Comparison of ENCODE assay signal across 17 cellular contexts in the genomic region with DNA sequence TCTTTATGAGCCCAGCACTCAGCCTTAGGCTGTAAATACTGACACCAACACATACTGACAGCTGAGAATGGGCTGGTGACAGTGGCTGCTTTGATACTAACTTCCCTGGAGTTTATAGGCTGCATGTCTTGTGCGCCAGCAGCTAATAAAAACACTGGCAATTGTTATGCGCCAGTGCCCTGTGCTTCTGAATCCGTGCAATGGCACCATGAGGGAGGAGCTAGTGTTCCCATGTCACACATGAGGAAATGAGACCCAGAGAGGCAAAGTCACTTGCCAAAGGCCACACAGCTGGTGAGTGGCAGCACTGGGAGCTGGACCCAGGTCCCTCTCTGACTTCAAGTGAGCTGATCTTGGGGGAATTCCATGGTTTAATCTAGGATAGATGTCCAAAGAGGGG. TPM values are rescaled to one million over a fixed set of nuclear protein-coding genes. Genes with fewer than 3 reads are reported as not detected.
DNase-seq lines count a peak whose midpoint lies in the region; ATAC-seq and TF ChIP-seq lines count a peak whose summit lies in the region.
"Had no signal": no experiment of that assay in that cellular context is flagged by ENCODE, and none has a peak within 500 bp of the region (broad histone marks: within the 10 kb centered on the region; RNA-seq: fewer than 3 reads in every experiment).

No MANE protein-coding gene starts in this region.

- H3K9ac ChIP-seq in duodenal mucosa (ENCODE audit: low read depth in 1 of 2, low read length in 2 of 2) (no peak overlapping the region), mesendoderm (ENCODE audit: low read length) (no peak overlapping the region)

- H3K56ac ChIP-seq in mesendoderm (ENCODE audit: low read length) = peak overlapping the region; percentile 47

- no peak for TF ChIP-seq POLR2A in uterus (IDR thresholded peaks at IDR 0.05)
- TF ChIP-seq POLR2A in suprapubic skin (IDR thresholded peaks at IDR 0.05) = no peak

- intact Hi-C loops in uterus (cut with DNase I; ENCODE audit: low total_unique reads) = no loop called here

- TF ChIP-seq CTCF in LNCaP clone FGC (IDR thresholded peaks at IDR 0.05; ENCODE audit: control insufficient read depth, extremely low read depth, insufficient read depth) (no peak), uterus (IDR thresholded peaks at IDR 0.05) (no peak), suprapubic skin (IDR thresholded peaks at IDR 0.05) (no peak)

- no peaks in the 10 kb centered on the region for H3K79me2 ChIP-seq in mesendoderm (ENCODE audit: control insufficient read depth, insufficient read depth, low read length)

- H3K4me2 ChIP-seq in mesendoderm (ENCODE audit: low read length) = no peak overlapping the region
- H3K4me2 ChIP-seq: PC-9 had no signal

- DNase-seq in LNCaP clone FGC (ENCODE audit: low read depth) = peak; percentile 36
- no peak for DNase-seq in mesendoderm
- DNase-seq in uterus = no peak
- DNase-seq in suprapubic skin (ENCODE audit: low spot score in 2 of 2) = no peak
- DNase-seq in NCI-H2029 treated with DMSO at 0.1 percent for 48 hours (lab: John Stamatoyannopoulos, UW) = no peak
- DNase-seq in HUDEP-2 (lab: John Stamatoyannopoulos, UW; ENCODE audit: unreplicated experiment in 76 of 76) = no peak
- DNase-seq: BE2C; CD4-positive, alpha-beta T cell; DMS79; NCI-H1436; NCI-H2029; NCI-H748 treated with DMSO at 0.1 percent for 48 hours; PC-9 had no signal

- H3K23ac ChIP-seq in mesendoderm (ENCODE audit: low read length) = no peak overlapping the region

- H3K4ac ChIP-seq in mesendoderm (ENCODE audit: low read depth, low read length) = no peak overlapping the region

- H3K27me3 ChIP-seq in duodenal mucosa (ENCODE audit: control insufficient read depth in 1 of 2, insufficient read depth in 2 of 2, low read length in 2 of 2) (no peaks in the 10 kb centered on the region), mesendoderm (ENCODE audit: insufficient read depth, low read length, poor library complexity) (no peaks in the 10 kb centered on the region), uterus (no peaks in the 10 kb centered on the region), suprapubic skin (peaks cover 19% of the 10 kb centered on the region)
- H3K27me3 ChIP-seq: BE2C had no signal

- H3K27ac ChIP-seq in duodenal mucosa (ENCODE audit: low read depth, low read length) (peak overlapping the region; percentile 10), mesendoderm (ENCODE audit: low read depth, low read length) (no peak overlapping the region), uterus (peak overlapping the region; percentile 77 to 85), suprapubic skin (no peak overlapping the region)
- H3K27ac ChIP-seq: PC-9 had no signal

- H3K18ac ChIP-seq in mesendoderm (ENCODE audit: low read length) = no peak overlapping the region

- no CpG with 5 or more reads among the region's 3 CpGs for WGBS in mesendoderm (ENCODE audit: extremely low coverage, insufficient coverage, low lambda C conversion rate)
- 84% methylated on average over 3 of the region's 3 CpGs for WGBS in suprapubic skin

- no peak overlapping the region for H4K8ac ChIP-seq in mesendoderm (ENCODE audit: low read depth, low read length)

- H3K9me3 ChIP-seq in duodenal mucosa (ENCODE audit: control insufficient read depth in 1 of 2, low read length in 2 of 2) (no peaks in the 10 kb centered on the region), uterus (no peaks in the 10 kb centered on the region), suprapubic skin (no peaks in the 10 kb centered on the region)
- H3K9me3 ChIP-seq: BE2C had no signal

- H3K36me3 ChIP-seq in duodenal mucosa (ENCODE audit: control insufficient read depth in 1 of 2, insufficient read depth in 2 of 2, low read length in 2 of 2) = no peaks in the 10 kb centered on the region
- H3K36me3 ChIP-seq in mesendoderm (ENCODE audit: control insufficient read depth, insufficient read depth, low read length) = no peaks in the 10 kb centered on the region
- H3K36me3 ChIP-seq in uterus = no peaks in the 10 kb centered on the region
- H3K36me3 ChIP-seq in suprapubic skin = no peaks in the 10 kb centered on the region
- H3K36me3 ChIP-seq: BE2C had no signal

- H2BK5ac ChIP-seq in mesendoderm (ENCODE audit: low read length) = no peak overlapping the region

- ATAC-seq in HG02759 (IDR thresholded peaks at IDR 0.05; ENCODE audit: unreplicated experiment) = no peak
- ATAC-seq: GM12878 had no signal

- H2AK5ac ChIP-seq in mesendoderm (ENCODE audit: low read length) = no peak overlapping the region

- H2BK15ac ChIP-seq in mesendoderm (replicated peaks; ENCODE audit: low read depth) = no peak overlapping the region

- H3K79me1 ChIP-seq in mesendoderm (ENCODE audit: low read length) = no peaks in the 10 kb centered on the region

- no peak overlapping the region for H3K4me3 ChIP-seq in LNCaP clone FGC (ENCODE audit: low read depth, low read length)
- no peak overlapping the region for H3K4me3 ChIP-seq in duodenal mucosa (ENCODE audit: low read depth in 1 of 2, low read length in 2 of 2)
- H3K4me3 ChIP-seq in mesendoderm (ENCODE audit: low read length) = no peak overlapping the region
- no peak overlapping the region for H3K4me3 ChIP-seq in uterus
- H3K4me3 ChIP-seq in suprapubic skin = no peak overlapping the region
- H3K4me3 ChIP-seq: GM12878, PC-9 had no signal

- no peak overlapping the region for H4K5ac ChIP-seq in mesendoderm (ENCODE audit: low read length)

- TF ChIP-seq EP300 in suprapubic skin (IDR thresholded peaks at IDR 0.05) = no peak

- H3K4me1 ChIP-seq in duodenal mucosa (ENCODE audit: control insufficient read depth in 1 of 2, insufficient read depth in 2 of 2, low read length in 2 of 2) = peaks cover 0 to 2% of the 10 kb centered on the region in 2 donors
- peaks cover 5% of the 10 kb centered on the region for H3K4me1 ChIP-seq in mesendoderm (ENCODE audit: control insufficient read depth, low read depth, low read length)
- H3K4me1 ChIP-seq in uterus = peaks cover 19 to 21% of the 10 kb centered on the region in 2 donors
- no peaks in the 10 kb centered on the region for H3K4me1 ChIP-seq in suprapubic skin
- H3K4me1 ChIP-seq: BE2C had no signal

- H2BK120ac ChIP-seq in mesendoderm (ENCODE audit: low read depth, low read length) = no peak overlapping the region

RNA-seq across cellular contexts. Expression of a gene that starts 23.8 kb away (rescaled TPM):
- polyA plus RNA-seq in mesendoderm (2013, experiment 1 of 2) = 4.6 TPM
- polyA plus RNA-seq in mesendoderm (2013, experiment 2 of 2) = 4.5 TPM
- total RNA-seq in uterus = 10 to 100 TPM in 2 of 4 donors, 1 to 10 TPM in 2; 4.7 to 44.2 (median 22.9) TPM
- under 1 TPM; 0.17 to 0.89 (median 0.22) TPM for total RNA-seq in suprapubic skin
- total RNA-seq: CD4-positive, alpha-beta T cell; GM12878; HT-29 had no signal
- polyA plus RNA-seq: GM12878 had no signal

Comparison
In these comparisons a context has a peak if more than half of its experiments do, and no peak if none do; other contexts are left out.
1. H3K27ac ChIP-seq: peak in duodenal mucosa (single experiment) and uterus (2 of 2); none in mesendoderm (single experiment) and suprapubic skin (single experiment).